ENCODE assay signal across 8 cellular contexts in the genomic region with DNA sequence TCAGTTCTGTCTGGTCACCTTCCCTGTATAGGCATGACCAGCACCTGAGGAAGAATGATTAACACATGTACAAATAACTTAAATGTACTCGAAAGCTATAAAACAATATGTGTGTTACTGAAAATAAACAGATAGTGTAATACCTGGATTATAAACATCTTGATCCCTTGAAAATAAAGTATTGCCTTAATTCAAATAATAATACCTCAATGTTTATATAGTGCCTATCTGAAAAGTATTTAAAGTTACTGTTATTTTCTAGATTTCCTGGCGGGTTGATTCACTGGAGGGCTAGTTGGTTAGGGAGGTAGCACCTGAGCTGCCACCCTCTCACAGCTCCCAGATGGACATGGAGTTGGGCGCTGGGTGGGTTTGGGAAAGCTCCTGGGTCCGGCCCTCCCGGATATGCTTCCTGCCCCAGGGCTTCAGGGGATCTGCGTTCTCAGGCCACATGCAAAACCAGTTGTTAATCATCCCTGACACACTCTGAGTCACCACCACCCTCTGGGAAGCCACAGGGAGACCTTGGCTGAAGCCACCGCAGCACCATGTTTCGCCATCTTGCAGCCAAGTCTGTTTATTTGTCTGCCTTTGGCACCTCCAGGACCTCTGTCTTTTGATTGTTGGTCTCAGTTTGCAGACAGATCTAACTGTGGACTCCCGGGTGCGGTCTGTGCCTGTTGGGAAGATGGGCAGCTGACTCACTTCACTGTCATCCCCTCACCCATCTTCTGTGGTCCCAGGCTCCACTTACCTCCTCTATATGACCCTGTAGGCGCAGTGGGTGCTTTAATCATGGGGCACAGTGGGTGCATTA. TPM values are rescaled to one million over a fixed set of nuclear protein-coding genes. Genes with fewer than 3 reads are reported as not detected.
DNase-seq lines count a peak whose midpoint lies in the region; ATAC-seq and TF ChIP-seq lines count a peak whose summit lies in the region.

No MANE protein-coding gene starts in this region.

- no peak overlapping the region for H3K56ac ChIP-seq in H9 (ENCODE audit: insufficient read length, low read depth, low read length)

- H3K36me3 Mint-ChIP-seq in H9 (ENCODE audit: insufficient read depth in 1 of 3, low read depth in 3 of 3): no peaks in the 10 kb centered on the region

- no CpG with 5 or more reads among the region's 11 CpGs for WGBS in H9 (ENCODE audit: extremely low coverage, insufficient read length, low lambda C conversion rate)

- H3K27me3 ChIP-seq in H9 (ENCODE audit: insufficient read depth, low read length): no peaks in the 10 kb centered on the region

- H2BK20ac ChIP-seq in H9 (ENCODE audit: low read depth, low read length, poor library complexity, severe bottlenecking): no peak overlapping the region

- no peak overlapping the region for H3K18ac ChIP-seq in H9 (ENCODE audit: insufficient read length, low read depth, low read length)

- no peak overlapping the region for H2BK120ac ChIP-seq in H9 (ENCODE audit: low read depth, low read length, poor library complexity, severe bottlenecking)

- peak; percentile 85 for DNase-seq in H9
- DNase-seq in RWPE1 (ENCODE audit: low spot score): peak; percentile 92
- peak; percentile 97 for DNase-seq in fibroblast of mammary gland (ENCODE audit: low read depth)
- peak; percentile 99 for DNase-seq in renal cortical epithelial cell (ENCODE audit: low read depth)
- no peak for DNase-seq in stimulated activated naive CD8-positive, alpha-beta T cell treated with anti-CD3 and anti-CD28 coated beads, Interleukin-15, Interleukin-2, amounts not matched to agents 100 U/mL and 50 U/mL, for 24 hours
- DNase-seq in activated CD4-positive, CD25-positive, alpha-beta regulatory T cell treated with anti-CD3 and anti-CD28 coated beads, Interleukin-2, amount 50 U/mL, for 72 hours: no peak

- H3K9ac ChIP-seq in H9 (ENCODE audit: extremely low read depth, insufficient read length, low read length): no peak overlapping the region

- peak overlapping the region; percentile 0 to 94 (median 62); a peak in 4 of 7 replicates for H3K27ac Mint-ChIP-seq in H9

- no peak overlapping the region for H3K23ac ChIP-seq in H9 (ENCODE audit: insufficient read length, low read depth, low read length)

- POLR2A ChIA-PET in RWPE1 (lab: Yijun Ruan, JAX; ENCODE audit: low non-redundant PET): no interaction called here

- H2BK15ac ChIP-seq in H9 (ENCODE audit: low read depth, low read length): no peak overlapping the region

- no peak overlapping the region for H2BK12ac ChIP-seq in H9 (ENCODE audit: insufficient read length, low read depth, low read length)

- H3T11ph ChIP-seq in H9 (ENCODE audit: low read length): no peak overlapping the region

- no peaks in the 10 kb centered on the region for H3K27me3 Mint-ChIP-seq in H9 (ENCODE audit: low read depth)

- no peak overlapping the region for H4K91ac ChIP-seq in H9 (ENCODE audit: insufficient read length, low read depth, low read length)

- H4K5ac ChIP-seq in H9 (ENCODE audit: insufficient read length, low read depth, low read length): no peak overlapping the region

- H3K27ac ChIP-seq in H9 (ENCODE audit: insufficient read length, low read depth, low read length): no peak overlapping the region
- H3K27ac ChIP-seq in RWPE1: peak overlapping the region; percentile 88

- H3K79me2 ChIP-seq in H9 (ENCODE audit: insufficient read depth, low read length): no peaks in the 10 kb centered on the region

- no peaks in the 10 kb centered on the region for H3K9me3 ChIP-seq in H9 (ENCODE audit: control insufficient read depth, low read depth, low read length)

- H3K4me2 ChIP-seq in H9 (ENCODE audit: insufficient read depth, insufficient read length, low read length): no peak overlapping the region

- ATAC-seq in GM21737 (IDR thresholded peaks at IDR 0.05; ENCODE audit: unreplicated experiment): no peak
- ATAC-seq in stimulated activated naive CD8-positive, alpha-beta T cell treated with anti-CD3 and anti-CD28 coated beads, Interleukin-15, Interleukin-2, amounts not matched to agents 100 U/mL and 50 U/mL, for 24 hours: no peak
- no peak for ATAC-seq in GM19455 (IDR thresholded peaks at IDR 0.05; ENCODE audit: unreplicated experiment)

- CTCF ChIA-PET in RWPE1 (lab: Yijun Ruan, JAX): no interaction called here

- no peak overlapping the region for H2BK5ac ChIP-seq in H9 (ENCODE audit: insufficient read length, low read length)

- no peak overlapping the region for H2AK5ac ChIP-seq in H9 (ENCODE audit: insufficient read length, low read length)

- H2AFZ ChIP-seq in H9 (ENCODE audit: low read length): no peak overlapping the region

- H3K4me3 ChIP-seq in fibroblast of mammary gland (ENCODE audit: control insufficient read depth, low read depth, low read length): no peak overlapping the region

- peaks cover 28 to 35% of the 10 kb centered on the region in 2 experiments for H3K4me1 Mint-ChIP-seq in H9

- peaks cover 14% of the 10 kb centered on the region; the same call in 1 of the 2 replicates for H3K4me1 ChIP-seq in H9 (ENCODE audit: insufficient read depth, low read length)

- H3K4me3 Mint-ChIP-seq in H9: no peak overlapping the region

- no peak for TF ChIP-seq CTCF in H9 (conservative IDR thresholded peaks at IDR 0.05)
- TF ChIP-seq CTCF in RWPE1 (conservative IDR thresholded peaks at IDR 0.05; ENCODE audit: low read depth): no peak
- no peak for TF ChIP-seq CTCF in fibroblast of mammary gland (conservative IDR thresholded peaks at IDR 0.05; ENCODE audit: control insufficient read depth, insufficient read depth, low read depth, low read length)

- H3K4ac ChIP-seq in H9 (ENCODE audit: low read depth, low read length): no peak overlapping the region

- no peaks in the 10 kb centered on the region for H4K20me1 ChIP-seq in H9 (ENCODE audit: control insufficient read depth, insufficient read depth, insufficient read length)

- H3K14ac ChIP-seq in H9 (ENCODE audit: insufficient read depth, low read length): no peak overlapping the region

- H4K8ac ChIP-seq in H9 (replicated peaks; ENCODE audit: insufficient read length, low read depth, low read length): no peak overlapping the region

- H3K79me1 ChIP-seq in H9 (ENCODE audit: insufficient read depth, low read depth, low read length, poor library complexity, severe bottlenecking): no peaks in the 10 kb centered on the region

- no peaks in the 10 kb centered on the region for H3K23me2 ChIP-seq in H9 (ENCODE audit: insufficient read length, low read depth, low read length, poor library complexity, severe bottlenecking)

- no peaks in the 10 kb centered on the region for H3K9me3 Mint-ChIP-seq in H9

RNA-seq across cellular contexts. Expression of gene RAB31, which starts 35.3 kb away (rescaled TPM):
- total RNA-seq in H9 (2021) (20.9 and 22.4 TPM in 2 replicates), renal cortical epithelial cell (22.6 and 28.1 TPM in 2 replicates)

Comparison
In these comparisons a context has a peak if more than half of its experiments do, and no peak if none do; other contexts are left out.
1. DNase-seq: peak in H9 (single experiment), RWPE1 (single experiment), fibroblast of mammary gland (single experiment) and renal cortical epithelial cell (single experiment); none in stimulated activated naive CD8-positive, alpha-beta T cell treated with anti-CD3 and anti-CD28 coated beads, Interleukin-15, Interleukin-2, amounts not matched to agents 100 U/mL and 50 U/mL, for 24 hours (single experiment) and activated CD4-positive, CD25-positive, alpha-beta regulatory T cell treated with anti-CD3 and anti-CD28 coated beads, Interleukin-2, amount 50 U/mL, for 72 hours (single experiment).